Comparison of ENCODE assay signal across 2 cellular contexts in genomic region chr6:132227937-132228336, GRCh38.
TF ChIP-seq lines count a peak whose summit lies in the region.

No MANE protein-coding gene starts in this region.

TF ChIP-seq in SK-N-SH, 30 proteins besides CTCF, POLR2A, EP300 and RAD21 (continued from another document):
- TF ChIP-seq, protein P1, sequence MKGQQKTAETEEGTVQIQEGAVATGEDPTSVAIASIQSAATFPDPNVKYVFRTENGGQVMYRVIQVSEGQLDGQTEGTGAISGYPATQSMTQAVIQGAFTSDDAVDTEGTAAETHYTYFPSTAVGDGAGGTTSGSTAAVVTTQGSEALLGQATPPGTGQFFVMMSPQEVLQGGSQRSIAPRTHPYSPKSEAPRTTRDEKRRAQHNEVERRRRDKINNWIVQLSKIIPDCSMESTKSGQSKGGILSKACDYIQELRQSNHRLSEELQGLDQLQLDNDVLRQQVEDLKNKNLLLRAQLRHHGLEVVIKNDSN (IDR thresholded peaks at IDR 0.05; ENCODE audit: borderline replicate concordance, low read depth): no peak
- TF ChIP-seq, protein P2, sequence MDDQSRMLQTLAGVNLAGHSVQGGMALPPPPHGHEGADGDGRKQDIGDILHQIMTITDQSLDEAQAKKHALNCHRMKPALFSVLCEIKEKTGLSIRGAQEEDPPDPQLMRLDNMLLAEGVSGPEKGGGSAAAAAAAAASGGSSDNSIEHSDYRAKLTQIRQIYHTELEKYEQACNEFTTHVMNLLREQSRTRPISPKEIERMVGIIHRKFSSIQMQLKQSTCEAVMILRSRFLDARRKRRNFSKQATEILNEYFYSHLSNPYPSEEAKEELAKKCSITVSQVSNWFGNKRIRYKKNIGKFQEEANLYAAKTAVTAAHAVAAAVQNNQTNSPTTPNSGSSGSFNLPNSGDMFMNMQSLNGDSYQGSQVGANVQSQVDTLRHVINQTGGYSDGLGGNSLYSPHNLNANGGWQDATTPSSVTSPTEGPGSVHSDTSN (IDR thresholded peaks at IDR 0.05): no peak
- TF ChIP-seq IRF3 (IDR thresholded peaks at IDR 0.05; ENCODE audit: low read depth, low read length) (no peak), JUND (IDR thresholded peaks at IDR 0.05) (no peak), FOXJ3 (CRISPR knock-in tag; IDR thresholded peaks at IDR 0.05) (no peak), TAF1 (IDR thresholded peaks at IDR 0.05; ENCODE audit: borderline replicate concordance, low read depth, low read length) (no peak), MXI1 (IDR thresholded peaks at IDR 0.05; ENCODE audit: low read depth, low read length) (no peak), YY1 (IDR thresholded peaks at IDR 0.05; ENCODE audit: low read depth) (no peak), GABPA (IDR thresholded peaks at IDR 0.05; ENCODE audit: low read depth) (no peak), FOXM1 (IDR thresholded peaks at IDR 0.05; ENCODE audit: low read depth) (no peak), ZBTB33 (IDR thresholded peaks at IDR 0.05; ENCODE audit: borderline replicate concordance, low read depth) (no peak), ELF1 (IDR thresholded peaks at IDR 0.05) (no peak), TEAD4 (IDR thresholded peaks at IDR 0.05; ENCODE audit: borderline replicate concordance, insufficient read depth) (no peak), RXRA (IDR thresholded peaks at IDR 0.05; ENCODE audit: borderline replicate concordance, low read depth) (no peak)
- TF ChIP-seq, protein P3, sequence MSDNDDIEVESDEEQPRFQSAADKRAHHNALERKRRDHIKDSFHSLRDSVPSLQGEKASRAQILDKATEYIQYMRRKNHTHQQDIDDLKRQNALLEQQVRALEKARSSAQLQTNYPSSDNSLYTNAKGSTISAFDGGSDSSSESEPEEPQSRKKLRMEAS (IDR thresholded peaks at IDR 0.05; ENCODE audit: low read depth): no peak
- TF ChIP-seq, protein P4, sequence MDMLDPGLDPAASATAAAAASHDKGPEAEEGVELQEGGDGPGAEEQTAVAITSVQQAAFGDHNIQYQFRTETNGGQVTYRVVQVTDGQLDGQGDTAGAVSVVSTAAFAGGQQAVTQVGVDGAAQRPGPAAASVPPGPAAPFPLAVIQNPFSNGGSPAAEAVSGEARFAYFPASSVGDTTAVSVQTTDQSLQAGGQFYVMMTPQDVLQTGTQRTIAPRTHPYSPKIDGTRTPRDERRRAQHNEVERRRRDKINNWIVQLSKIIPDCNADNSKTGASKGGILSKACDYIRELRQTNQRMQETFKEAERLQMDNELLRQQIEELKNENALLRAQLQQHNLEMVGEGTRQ (IDR thresholded peaks at IDR 0.05; ENCODE audit: borderline replicate concordance, low read depth, low read length): no peak

TF ChIP-seq in WTC11, 78 proteins besides CTCF, POLR2A, EP300 and RAD21 (continued from another document):
- TF ChIP-seq, protein P5, sequence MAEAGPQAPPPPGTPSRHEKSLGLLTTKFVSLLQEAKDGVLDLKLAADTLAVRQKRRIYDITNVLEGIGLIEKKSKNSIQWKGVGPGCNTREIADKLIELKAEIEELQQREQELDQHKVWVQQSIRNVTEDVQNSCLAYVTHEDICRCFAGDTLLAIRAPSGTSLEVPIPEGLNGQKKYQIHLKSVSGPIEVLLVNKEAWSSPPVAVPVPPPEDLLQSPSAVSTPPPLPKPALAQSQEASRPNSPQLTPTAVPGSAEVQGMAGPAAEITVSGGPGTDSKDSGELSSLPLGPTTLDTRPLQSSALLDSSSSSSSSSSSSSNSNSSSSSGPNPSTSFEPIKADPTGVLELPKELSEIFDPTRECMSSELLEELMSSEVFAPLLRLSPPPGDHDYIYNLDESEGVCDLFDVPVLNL (CRISPR knock-in tag; IDR thresholded peaks at IDR 0.05; ENCODE audit: borderline replicate concordance, low read depth): no peak
- TF ChIP-seq ZNF425 (CRISPR knock-in tag; conservative IDR thresholded peaks at IDR 0.05) (no peak), ZNF232 (CRISPR knock-in tag; IDR thresholded peaks at IDR 0.05) (no peak), MXD4 (CRISPR knock-in tag; IDR thresholded peaks at IDR 0.05; ENCODE audit: borderline replicate concordance) (no peak), SMAD3 (CRISPR knock-in tag; IDR thresholded peaks at IDR 0.05; ENCODE audit: borderline replicate concordance) (no peak)
- TF ChIP-seq, protein P6, sequence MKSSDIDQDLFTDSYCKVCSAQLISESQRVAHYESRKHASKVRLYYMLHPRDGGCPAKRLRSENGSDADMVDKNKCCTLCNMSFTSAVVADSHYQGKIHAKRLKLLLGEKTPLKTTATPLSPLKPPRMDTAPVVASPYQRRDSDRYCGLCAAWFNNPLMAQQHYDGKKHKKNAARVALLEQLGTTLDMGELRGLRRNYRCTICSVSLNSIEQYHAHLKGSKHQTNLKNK (CRISPR knock-in tag; IDR thresholded peaks at IDR 0.05): no peak
- TF ChIP-seq, protein P7, sequence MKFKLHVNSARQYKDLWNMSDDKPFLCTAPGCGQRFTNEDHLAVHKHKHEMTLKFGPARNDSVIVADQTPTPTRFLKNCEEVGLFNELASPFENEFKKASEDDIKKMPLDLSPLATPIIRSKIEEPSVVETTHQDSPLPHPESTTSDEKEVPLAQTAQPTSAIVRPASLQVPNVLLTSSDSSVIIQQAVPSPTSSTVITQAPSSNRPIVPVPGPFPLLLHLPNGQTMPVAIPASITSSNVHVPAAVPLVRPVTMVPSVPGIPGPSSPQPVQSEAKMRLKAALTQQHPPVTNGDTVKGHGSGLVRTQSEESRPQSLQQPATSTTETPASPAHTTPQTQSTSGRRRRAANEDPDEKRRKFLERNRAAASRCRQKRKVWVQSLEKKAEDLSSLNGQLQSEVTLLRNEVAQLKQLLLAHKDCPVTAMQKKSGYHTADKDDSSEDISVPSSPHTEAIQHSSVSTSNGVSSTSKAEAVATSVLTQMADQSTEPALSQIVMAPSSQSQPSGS (CRISPR knock-in tag; IDR thresholded peaks at IDR 0.05; ENCODE audit: borderline replicate concordance, low read depth): no peak
